ENCODE assay signal across 16 cellular contexts in genomic region chr17:19264277-19264676, GRCh38. TPM values are rescaled to one million over a fixed set of nuclear protein-coding genes. Genes with fewer than 3 reads are reported as not detected.
DNase-seq lines count a peak whose midpoint lies in the region; TF ChIP-seq lines count a peak whose summit lies in the region.
"Had no signal": no experiment of that assay in that cellular context is flagged by ENCODE, and none has a peak within 500 bp of the region (broad histone marks: within the 10 kb centered on the region; RNA-seq: fewer than 3 reads in every experiment).

No MANE protein-coding gene starts in this region.

- no peak for TF ChIP-seq EP300 in suprapubic skin (IDR thresholded peaks at IDR 0.05)

- no peaks in the 10 kb centered on the region for H3K9me3 Mint-ChIP-seq in HFFc6
- no peaks in the 10 kb centered on the region for H3K9me3 Mint-ChIP-seq in mesothelial cell of epicardium
- H3K9me3 Mint-ChIP-seq: activated CD4-positive, alpha-beta memory T cell treated with anti-CD3 and anti-CD28 coated beads for 36 hours; effector memory CD8-positive, alpha-beta T cell had no signal

- H3K27ac ChIP-seq in coronary artery (peak overlapping the region; percentile 78 to 86), suprapubic skin (peak overlapping the region; percentile 76)

- peaks cover 64% of the 10 kb centered on the region for H3K4me1 Mint-ChIP-seq in HFFc6 (ENCODE audit: low read depth)
- peaks cover 36% of the 10 kb centered on the region for H3K4me1 Mint-ChIP-seq in mesothelial cell of epicardium

- no peaks in the 10 kb centered on the region for H3K36me3 ChIP-seq in suprapubic skin

- H3K27me3 Mint-ChIP-seq in HFFc6 (ENCODE audit: insufficient read depth) = no peaks in the 10 kb centered on the region; the same call in 1 of the 2 replicates
- H3K27me3 Mint-ChIP-seq in mesothelial cell of epicardium (ENCODE audit: low read depth) = no peaks in the 10 kb centered on the region
- H3K27me3 Mint-ChIP-seq: IgD-negative memory B cell had no signal

- TF ChIP-seq POLR2A in suprapubic skin (IDR thresholded peaks at IDR 0.05) = no peak

- WGBS in suprapubic skin = 53% methylated on average over 3 of the region's 3 CpGs

- H3K27ac Mint-ChIP-seq in HFFc6 (peak overlapping the region; percentile 65), mesothelial cell of epicardium (peak overlapping the region; percentile 93)
- H3K27ac Mint-ChIP-seq: activated CD4-positive, alpha-beta memory T cell treated with anti-CD3 and anti-CD28 coated beads for 36 hours; effector memory CD8-positive, alpha-beta T cell had no signal

- 0 out of 2 replicates have a peak overlapping the region, but pooled peaks have one; percentile 15 for H3K4me3 Mint-ChIP-seq in HFFc6
- H3K4me3 Mint-ChIP-seq in mesothelial cell of epicardium = no peak overlapping the region
- H3K4me3 Mint-ChIP-seq: activated CD4-positive, alpha-beta memory T cell treated with anti-CD3 and anti-CD28 coated beads for 36 hours; effector memory CD8-positive, alpha-beta T cell; IgD-negative memory B cell had no signal

- no peaks in the 10 kb centered on the region for H3K9me3 ChIP-seq in suprapubic skin

- DNase-seq in HFFc6 (no peak), coronary artery (ENCODE audit: low spot score) (no peak), mesothelial cell of epicardium (ENCODE audit: low spot score in 2 of 2, unreplicated experiment in 2 of 2) (no peak), suprapubic skin (ENCODE audit: low spot score in 2 of 2) (no peak), NCI-H2196 treated with DMSO at 0.1 percent for 48 hours (lab: John Stamatoyannopoulos, UW; ENCODE audit: unreplicated experiment) (no peak), NCI-H345 (lab: John Stamatoyannopoulos, UW) (no peak), GM19240 (ENCODE audit: insufficient read length, low spot score) (no peak)
- no peak for DNase-seq in effector CD4-positive, alpha-beta T cell
- DNase-seq: activated CD4-positive, alpha-beta memory T cell treated with anti-CD3 and anti-CD28 coated beads for 36 hours; DMS153; effector memory CD8-positive, alpha-beta T cell; GOT3; retina; SIG-M5; stimulated activated CD4-positive, alpha-beta T cell treated with anti-CD3 and anti-CD28 coated beads, Interleukin-4, amount 100 ng/mL, for 1 hour had no signal

- TF ChIP-seq CTCF in HFFc6 (IDR thresholded peaks at IDR 0.05) = no peak
- no peak for TF ChIP-seq CTCF in coronary artery (IDR thresholded peaks at IDR 0.05)
- TF ChIP-seq CTCF in mesothelial cell of epicardium (IDR thresholded peaks at IDR 0.05; ENCODE audit: unreplicated experiment) = no peak
- TF ChIP-seq CTCF in suprapubic skin (IDR thresholded peaks at IDR 0.05) = no peak

- H3K36me3 Mint-ChIP-seq in HFFc6 (ENCODE audit: low read depth) (peaks cover 13% of the 10 kb centered on the region; the same call in 1 of the 2 replicates), mesothelial cell of epicardium (peaks cover 4% of the 10 kb centered on the region)
- H3K36me3 Mint-ChIP-seq: activated CD4-positive, alpha-beta memory T cell treated with anti-CD3 and anti-CD28 coated beads for 36 hours had no signal

- H3K4me3 ChIP-seq in coronary artery (no peak overlapping the region), suprapubic skin (no peak overlapping the region)

- peaks cover 89% of the 10 kb centered on the region for H3K4me1 ChIP-seq in suprapubic skin

- no peaks in the 10 kb centered on the region for H3K27me3 ChIP-seq in suprapubic skin

RNA-seq across cellular contexts. Expression of gene EPN2, which starts 27.1 kb away (rescaled TPM):
- 10 to 100 TPM; 40.1 to 47.4 (median 42.7) TPM for total RNA-seq in HFFc6 (2021; fragmentation: NEBNext Ultra II Directional; extraction: Animal tissue kit (Norgen Biotek cat#: 25700))
- total RNA-seq in mesothelial cell of epicardium (68.3 to 76.7 TPM (median 70.2 TPM) in 3 replicates), suprapubic skin (100 to 1,000 TPM in 3 of 4 donors, 10 to 100 TPM in 1; 95.9 to 276 (median 131) TPM)
